ENCODE assay signal across 8 cellular contexts in genomic region chr10:132331259-132331955, GRCh38. TPM values are rescaled to one million over a fixed set of nuclear protein-coding genes. Genes with fewer than 3 reads are reported as not detected.
A peak's percentile ranks its signal among the peaks of the same experiment; 100 is the strongest.
DNase-seq lines count a peak whose midpoint lies in the region; ATAC-seq and TF ChIP-seq lines count a peak whose summit lies in the region.

No MANE protein-coding gene starts in this region.

- TF ChIP-seq CTCF in fibroblast of pulmonary artery (IDR thresholded peaks at IDR 0.05; ENCODE audit: low read length, missing control alignments) (no peak), prostate gland (IDR thresholded peaks at IDR 0.05) (no peak)

- H2AFZ ChIP-seq in ACC112 (ENCODE audit: low read length, unreplicated experiment), result peak overlapping the region; percentile 5

- peaks cover 45% of the 10 kb centered on the region for H3K79me2 ChIP-seq in ACC112 (ENCODE audit: control insufficient read depth, insufficient read depth, low read length, unreplicated experiment)

- peaks cover 4% of the 10 kb centered on the region for H3K36me3 ChIP-seq in ACC112 (ENCODE audit: insufficient read depth, low read length)
- H3K36me3 ChIP-seq in SJSA1, result peaks cover 40% of the 10 kb centered on the region
- no peaks in the 10 kb centered on the region for H3K36me3 ChIP-seq in prostate gland

- DNase-seq in SJSA1 (ENCODE audit: low read depth in 1 of 2, low spot score in 2 of 2) (peak in 1 of 2 experiments; percentile 78), fibroblast of pulmonary artery (ENCODE audit: low read depth) (no peak), prostate gland (ENCODE audit: low spot score) (no peak), DMS 273 treated with DMSO at 0.1 percent for 48 hours (lab: John Stamatoyannopoulos, UW) (no peak), kidney glomerular epithelial cell (lab: John Stamatoyannopoulos, UW) (no peak)

- H3K27me3 ChIP-seq in ACC112 (ENCODE audit: insufficient read depth, low read length) (no peaks in the 10 kb centered on the region), SJSA1 (replicated peaks) (no peaks in the 10 kb centered on the region), prostate gland (replicated peaks; ENCODE audit: insufficient read depth) (no peaks in the 10 kb centered on the region)

- intact Hi-C loops in prostate gland (cut with DNase I), result no loop called here

- H3K27ac ChIP-seq in ACC112 (ENCODE audit: low read depth, low read length), result peak overlapping the region; percentile 3; the same call in 1 of the 2 replicates
- H3K27ac ChIP-seq in SJSA1, result peak overlapping the region; percentile 87
- peak overlapping the region; percentile 70 to 71 for H3K27ac ChIP-seq in prostate gland

- under 1% methylated on average over 41 of the region's 47 CpGs for WGBS in prostate gland

- TF ChIP-seq POLR2A in GM18526 (IDR thresholded peaks at IDR 0.05; ENCODE audit: extremely low read depth, insufficient read length) (peak; percentile 72), prostate gland (IDR thresholded peaks at IDR 0.05) (no peak)

- peak; percentile 38 for ATAC-seq in HG03039 (IDR thresholded peaks at IDR 0.05; ENCODE audit: unreplicated experiment)

- H3K9me3 ChIP-seq in SJSA1 (replicated peaks) (no peaks in the 10 kb centered on the region), prostate gland (no peaks in the 10 kb centered on the region)

- H3K4me1 ChIP-seq in ACC112 (ENCODE audit: control insufficient read depth, insufficient read depth, low read length, unreplicated experiment), result peaks cover 19% of the 10 kb centered on the region
- peaks cover 21% of the 10 kb centered on the region for H3K4me1 ChIP-seq in SJSA1 (replicated peaks)
- H3K4me1 ChIP-seq in prostate gland (replicated peaks), result no peaks in the 10 kb centered on the region

- H3K4me3 ChIP-seq in ACC112 (ENCODE audit: low read depth, low read length) (peak overlapping the region; percentile 87), SJSA1 (peak overlapping the region; percentile 94), fibroblast of pulmonary artery (replicated peaks; ENCODE audit: low read depth, low read length) (peak overlapping the region; percentile 79), prostate gland (peak overlapping the region; percentile 51 to 64)

RNA-seq across cellular contexts. Expression of gene LRRC27, which starts 0.6 kb away (rescaled TPM):
- total RNA-seq in SJSA1 (2014; rRNA removed; shearing (Covaris generic)), result 3.7 and 3.8 TPM in 2 replicates
- total RNA-seq in prostate gland, result 10 to 100 TPM; 11.4 to 22.9 TPM

RNA-seq across cellular contexts. Expression of gene STK32C, which starts 23.7 kb away (rescaled TPM):
- total RNA-seq in SJSA1 (2014; rRNA removed; shearing (Covaris generic)), result 5.5 and 13.4 TPM in 2 replicates
- 10 to 100 TPM in 1 of 2 donors, 1 to 10 TPM in 1; 7.2 to 21.5 TPM for total RNA-seq in prostate gland

Comparison
In these comparisons a context has a peak if more than half of its experiments do, and no peak if none do; other contexts are left out.
1. H3K27ac ChIP-seq: peak in every context shown above with its lines; median percentile 87 in SJSA1; 70 in prostate gland; 3 in ACC112.